ENCODE assay signal across 1 cellular context in the genomic region with DNA sequence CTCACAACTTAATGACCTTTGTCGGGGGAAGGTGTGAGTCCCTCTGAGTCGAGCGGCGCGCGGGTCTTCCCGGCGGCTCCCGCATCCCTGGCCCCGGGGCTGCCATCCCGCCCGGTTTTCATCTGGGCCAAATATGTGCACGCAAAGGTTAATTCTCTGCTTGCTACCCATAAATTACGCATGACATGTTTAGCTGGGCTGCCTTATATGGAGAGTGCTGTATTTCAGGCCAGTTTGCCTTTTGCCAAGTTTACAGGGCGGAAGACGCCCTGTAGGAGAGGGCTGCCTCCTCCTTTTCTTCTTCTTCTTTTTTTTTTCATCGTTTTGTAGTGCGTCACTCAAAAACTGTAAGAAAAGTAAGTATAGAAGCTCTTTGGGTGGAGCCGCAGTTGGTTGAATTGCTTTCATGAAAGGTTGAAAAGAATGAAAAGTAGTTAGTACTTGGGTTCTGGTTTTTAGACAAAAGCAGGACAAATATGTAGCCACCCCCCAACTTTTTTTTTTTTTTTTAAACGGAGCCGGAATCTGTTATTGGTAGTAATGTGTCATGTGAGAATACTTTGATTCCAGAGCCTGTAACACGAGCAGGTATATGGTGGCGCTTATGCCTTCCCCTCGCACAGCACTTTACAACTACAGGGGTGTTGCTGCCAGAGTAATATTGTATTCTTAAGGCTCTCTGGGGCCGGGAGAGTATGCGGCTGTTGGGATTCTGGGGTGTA.
TF ChIP-seq lines count a peak whose summit lies in the region.

No MANE protein-coding gene starts in this region.

TF ChIP-seq in HEK293, 187 proteins besides CTCF, POLR2A, EP300 and RAD21 (continued from another document and continues in another):
- TF ChIP-seq, protein P1, sequence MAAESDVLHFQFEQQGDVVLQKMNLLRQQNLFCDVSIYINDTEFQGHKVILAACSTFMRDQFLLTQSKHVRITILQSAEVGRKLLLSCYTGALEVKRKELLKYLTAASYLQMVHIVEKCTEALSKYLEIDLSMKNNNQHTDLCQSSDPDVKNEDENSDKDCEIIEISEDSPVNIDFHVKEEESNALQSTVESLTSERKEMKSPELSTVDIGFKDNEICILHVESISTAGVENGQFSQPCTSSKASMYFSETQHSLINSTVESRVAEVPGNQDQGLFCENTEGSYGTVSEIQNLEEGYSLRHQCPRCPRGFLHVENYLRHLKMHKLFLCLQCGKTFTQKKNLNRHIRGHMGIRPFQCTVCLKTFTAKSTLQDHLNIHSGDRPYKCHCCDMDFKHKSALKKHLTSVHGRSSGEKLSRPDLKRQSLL (tag by site-specific recombination; IDR thresholded peaks at IDR 0.05) = peak; percentile 2; the same call in 1 of the 2 replicates
- TF ChIP-seq ZNF394 (tag by site-specific recombination; IDR thresholded peaks at IDR 0.05; ENCODE audit: borderline replicate concordance) = peak; percentile 29; the same call in 1 of the 2 replicates
- no peak for TF ChIP-seq GFI1B (tag by site-specific recombination; IDR thresholded peaks at IDR 0.05)
- TF ChIP-seq ZNF473 (tag by site-specific recombination; IDR thresholded peaks at IDR 0.05) = no peak
- TF ChIP-seq, protein P2, sequence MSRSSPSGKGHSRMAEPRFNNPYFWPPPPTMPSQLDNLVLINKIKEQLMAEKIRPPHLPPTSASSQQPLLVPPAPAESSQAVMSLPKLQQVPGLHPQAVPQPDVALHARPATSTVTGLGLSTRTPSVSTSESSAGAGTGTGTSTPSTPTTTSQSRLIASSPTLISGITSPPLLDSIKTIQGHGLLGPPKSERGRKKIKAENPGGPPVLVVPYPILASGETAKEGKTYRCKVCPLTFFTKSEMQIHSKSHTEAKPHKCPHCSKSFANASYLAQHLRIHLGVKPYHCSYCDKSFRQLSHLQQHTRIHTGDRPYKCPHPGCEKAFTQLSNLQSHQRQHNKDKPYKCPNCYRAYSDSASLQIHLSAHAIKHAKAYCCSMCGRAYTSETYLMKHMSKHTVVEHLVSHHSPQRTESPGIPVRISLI (tag by site-specific recombination; IDR thresholded peaks at IDR 0.05) = peak; percentile 95
- no peak for TF ChIP-seq SALL2 (tag by site-specific recombination; IDR thresholded peaks at IDR 0.05; ENCODE audit: borderline replicate concordance)
- TF ChIP-seq ZBTB8A (tag by site-specific recombination; IDR thresholded peaks at IDR 0.05) = peak; percentile 89
- TF ChIP-seq SP3 (tag by site-specific recombination; IDR thresholded peaks at IDR 0.05) = no peak
- TF ChIP-seq ZNF324 (tag by site-specific recombination; IDR thresholded peaks at IDR 0.05) = no peak
- peak; percentile 36; the same call in 1 of the 2 replicates for TF ChIP-seq KLF8 (tag by site-specific recombination; IDR thresholded peaks at IDR 0.05)
- TF ChIP-seq, protein P3, sequence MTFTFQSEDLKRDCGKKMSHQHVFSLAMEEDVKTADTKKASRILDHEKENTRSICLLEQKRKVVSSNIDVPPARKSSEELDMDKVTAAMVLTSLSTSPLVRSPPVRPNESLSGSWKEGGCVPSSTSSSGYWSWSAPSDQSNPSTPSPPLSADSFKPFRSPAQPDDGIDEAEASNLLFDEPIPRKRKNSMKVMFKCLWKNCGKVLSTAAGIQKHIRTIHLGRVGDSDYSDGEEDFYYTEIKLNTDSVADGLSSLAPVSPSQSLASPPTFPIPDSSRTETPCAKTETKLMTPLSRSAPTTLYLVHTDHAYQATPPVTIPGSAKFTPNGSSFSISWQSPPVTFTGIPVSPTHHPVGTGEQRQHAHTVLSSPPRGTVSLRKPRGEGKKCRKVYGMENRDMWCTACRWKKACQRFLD (tag by site-specific recombination; IDR thresholded peaks at IDR 0.05) = no peak
- TF ChIP-seq ZNF654 (tag by site-specific recombination; IDR thresholded peaks at IDR 0.05; ENCODE audit: low read depth) = no peak
- no peak for TF ChIP-seq ZNF202 (tag by site-specific recombination; IDR thresholded peaks at IDR 0.05; ENCODE audit: borderline replicate concordance)
- TF ChIP-seq, protein P4, sequence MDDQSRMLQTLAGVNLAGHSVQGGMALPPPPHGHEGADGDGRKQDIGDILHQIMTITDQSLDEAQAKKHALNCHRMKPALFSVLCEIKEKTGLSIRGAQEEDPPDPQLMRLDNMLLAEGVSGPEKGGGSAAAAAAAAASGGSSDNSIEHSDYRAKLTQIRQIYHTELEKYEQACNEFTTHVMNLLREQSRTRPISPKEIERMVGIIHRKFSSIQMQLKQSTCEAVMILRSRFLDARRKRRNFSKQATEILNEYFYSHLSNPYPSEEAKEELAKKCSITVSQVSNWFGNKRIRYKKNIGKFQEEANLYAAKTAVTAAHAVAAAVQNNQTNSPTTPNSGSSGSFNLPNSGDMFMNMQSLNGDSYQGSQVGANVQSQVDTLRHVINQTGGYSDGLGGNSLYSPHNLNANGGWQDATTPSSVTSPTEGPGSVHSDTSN (CRISPR knock-in tag; IDR thresholded peaks at IDR 0.05) = 0 out of 2 replicates have a peak, but pooled peaks have one; percentile 51
- TF ChIP-seq ZNF747 (tag by site-specific recombination; IDR thresholded peaks at IDR 0.05) = no peak
- no peak for TF ChIP-seq ZNF416 (tag by site-specific recombination; IDR thresholded peaks at IDR 0.05)
- TF ChIP-seq, protein P5, sequence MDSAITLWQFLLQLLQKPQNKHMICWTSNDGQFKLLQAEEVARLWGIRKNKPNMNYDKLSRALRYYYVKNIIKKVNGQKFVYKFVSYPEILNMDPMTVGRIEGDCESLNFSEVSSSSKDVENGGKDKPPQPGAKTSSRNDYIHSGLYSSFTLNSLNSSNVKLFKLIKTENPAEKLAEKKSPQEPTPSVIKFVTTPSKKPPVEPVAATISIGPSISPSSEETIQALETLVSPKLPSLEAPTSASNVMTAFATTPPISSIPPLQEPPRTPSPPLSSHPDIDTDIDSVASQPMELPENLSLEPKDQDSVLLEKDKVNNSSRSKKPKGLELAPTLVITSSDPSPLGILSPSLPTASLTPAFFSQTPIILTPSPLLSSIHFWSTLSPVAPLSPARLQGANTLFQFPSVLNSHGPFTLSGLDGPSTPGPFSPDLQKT (IDR thresholded peaks at IDR 0.05; ENCODE audit: borderline replicate concordance, low read depth, low read length) = no peak
- 0 out of 2 replicates have a peak, but pooled peaks have one; percentile 69 for TF ChIP-seq HOXC10 (CRISPR knock-in tag; IDR thresholded peaks at IDR 0.05)
- peak; percentile 72 for TF ChIP-seq ZBTB20 (tag by site-specific recombination; IDR thresholded peaks at IDR 0.05)
- TF ChIP-seq, protein P6, sequence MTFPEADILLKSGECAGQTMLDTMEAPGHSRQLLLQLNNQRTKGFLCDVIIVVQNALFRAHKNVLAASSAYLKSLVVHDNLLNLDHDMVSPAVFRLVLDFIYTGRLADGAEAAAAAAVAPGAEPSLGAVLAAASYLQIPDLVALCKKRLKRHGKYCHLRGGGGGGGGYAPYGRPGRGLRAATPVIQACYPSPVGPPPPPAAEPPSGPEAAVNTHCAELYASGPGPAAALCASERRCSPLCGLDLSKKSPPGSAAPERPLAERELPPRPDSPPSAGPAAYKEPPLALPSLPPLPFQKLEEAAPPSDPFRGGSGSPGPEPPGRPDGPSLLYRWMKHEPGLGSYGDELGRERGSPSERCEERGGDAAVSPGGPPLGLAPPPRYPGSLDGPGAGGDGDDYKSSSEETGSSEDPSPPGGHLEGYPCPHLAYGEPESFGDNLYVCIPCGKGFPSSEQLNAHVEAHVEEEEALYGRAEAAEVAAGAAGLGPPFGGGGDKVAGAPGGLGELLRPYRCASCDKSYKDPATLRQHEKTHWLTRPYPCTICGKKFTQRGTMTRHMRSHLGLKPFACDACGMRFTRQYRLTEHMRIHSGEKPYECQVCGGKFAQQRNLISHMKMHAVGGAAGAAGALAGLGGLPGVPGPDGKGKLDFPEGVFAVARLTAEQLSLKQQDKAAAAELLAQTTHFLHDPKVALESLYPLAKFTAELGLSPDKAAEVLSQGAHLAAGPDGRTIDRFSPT (tag by site-specific recombination; IDR thresholded peaks at IDR 0.05) = no peak
- TF ChIP-seq FEZF1 (tag by site-specific recombination; IDR thresholded peaks at IDR 0.05) = peak; percentile 71
- peak; percentile 30; the same call in 1 of the 2 replicates for TF ChIP-seq ZNF629 (tag by site-specific recombination; IDR thresholded peaks at IDR 0.05)
- TF ChIP-seq, protein P7, sequence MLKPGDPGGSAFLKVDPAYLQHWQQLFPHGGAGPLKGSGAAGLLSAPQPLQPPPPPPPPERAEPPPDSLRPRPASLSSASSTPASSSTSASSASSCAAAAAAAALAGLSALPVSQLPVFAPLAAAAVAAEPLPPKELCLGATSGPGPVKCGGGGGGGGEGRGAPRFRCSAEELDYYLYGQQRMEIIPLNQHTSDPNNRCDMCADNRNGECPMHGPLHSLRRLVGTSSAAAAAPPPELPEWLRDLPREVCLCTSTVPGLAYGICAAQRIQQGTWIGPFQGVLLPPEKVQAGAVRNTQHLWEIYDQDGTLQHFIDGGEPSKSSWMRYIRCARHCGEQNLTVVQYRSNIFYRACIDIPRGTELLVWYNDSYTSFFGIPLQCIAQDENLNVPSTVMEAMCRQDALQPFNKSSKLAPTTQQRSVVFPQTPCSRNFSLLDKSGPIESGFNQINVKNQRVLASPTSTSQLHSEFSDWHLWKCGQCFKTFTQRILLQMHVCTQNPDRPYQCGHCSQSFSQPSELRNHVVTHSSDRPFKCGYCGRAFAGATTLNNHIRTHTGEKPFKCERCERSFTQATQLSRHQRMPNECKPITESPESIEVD (tag by site-specific recombination; IDR thresholded peaks at IDR 0.05) = peak; percentile 86
- peak; percentile 17; the same call in 1 of the 2 replicates for TF ChIP-seq ZNF561 (tag by site-specific recombination; IDR thresholded peaks at IDR 0.05; ENCODE audit: borderline replicate concordance)
- TF ChIP-seq KLF10 (tag by site-specific recombination; IDR thresholded peaks at IDR 0.05) = peak; percentile 52; the same call in 1 of the 2 replicates
- TF ChIP-seq, protein P8, sequence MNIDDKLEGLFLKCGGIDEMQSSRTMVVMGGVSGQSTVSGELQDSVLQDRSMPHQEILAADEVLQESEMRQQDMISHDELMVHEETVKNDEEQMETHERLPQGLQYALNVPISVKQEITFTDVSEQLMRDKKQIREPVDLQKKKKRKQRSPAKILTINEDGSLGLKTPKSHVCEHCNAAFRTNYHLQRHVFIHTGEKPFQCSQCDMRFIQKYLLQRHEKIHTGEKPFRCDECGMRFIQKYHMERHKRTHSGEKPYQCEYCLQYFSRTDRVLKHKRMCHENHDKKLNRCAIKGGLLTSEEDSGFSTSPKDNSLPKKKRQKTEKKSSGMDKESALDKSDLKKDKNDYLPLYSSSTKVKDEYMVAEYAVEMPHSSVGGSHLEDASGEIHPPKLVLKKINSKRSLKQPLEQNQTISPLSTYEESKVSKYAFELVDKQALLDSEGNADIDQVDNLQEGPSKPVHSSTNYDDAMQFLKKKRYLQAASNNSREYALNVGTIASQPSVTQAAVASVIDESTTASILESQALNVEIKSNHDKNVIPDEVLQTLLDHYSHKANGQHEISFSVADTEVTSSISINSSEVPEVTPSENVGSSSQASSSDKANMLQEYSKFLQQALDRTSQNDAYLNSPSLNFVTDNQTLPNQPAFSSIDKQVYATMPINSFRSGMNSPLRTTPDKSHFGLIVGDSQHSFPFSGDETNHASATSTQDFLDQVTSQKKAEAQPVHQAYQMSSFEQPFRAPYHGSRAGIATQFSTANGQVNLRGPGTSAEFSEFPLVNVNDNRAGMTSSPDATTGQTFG (tag by site-specific recombination; IDR thresholded peaks at IDR 0.05; ENCODE audit: borderline replicate concordance) = no peak
- no peak for TF ChIP-seq ZNF2 (tag by site-specific recombination; IDR thresholded peaks at IDR 0.05)
- no peak for TF ChIP-seq ZNF776 (tag by site-specific recombination; IDR thresholded peaks at IDR 0.05; ENCODE audit: borderline replicate concordance)
- TF ChIP-seq, protein P9, sequence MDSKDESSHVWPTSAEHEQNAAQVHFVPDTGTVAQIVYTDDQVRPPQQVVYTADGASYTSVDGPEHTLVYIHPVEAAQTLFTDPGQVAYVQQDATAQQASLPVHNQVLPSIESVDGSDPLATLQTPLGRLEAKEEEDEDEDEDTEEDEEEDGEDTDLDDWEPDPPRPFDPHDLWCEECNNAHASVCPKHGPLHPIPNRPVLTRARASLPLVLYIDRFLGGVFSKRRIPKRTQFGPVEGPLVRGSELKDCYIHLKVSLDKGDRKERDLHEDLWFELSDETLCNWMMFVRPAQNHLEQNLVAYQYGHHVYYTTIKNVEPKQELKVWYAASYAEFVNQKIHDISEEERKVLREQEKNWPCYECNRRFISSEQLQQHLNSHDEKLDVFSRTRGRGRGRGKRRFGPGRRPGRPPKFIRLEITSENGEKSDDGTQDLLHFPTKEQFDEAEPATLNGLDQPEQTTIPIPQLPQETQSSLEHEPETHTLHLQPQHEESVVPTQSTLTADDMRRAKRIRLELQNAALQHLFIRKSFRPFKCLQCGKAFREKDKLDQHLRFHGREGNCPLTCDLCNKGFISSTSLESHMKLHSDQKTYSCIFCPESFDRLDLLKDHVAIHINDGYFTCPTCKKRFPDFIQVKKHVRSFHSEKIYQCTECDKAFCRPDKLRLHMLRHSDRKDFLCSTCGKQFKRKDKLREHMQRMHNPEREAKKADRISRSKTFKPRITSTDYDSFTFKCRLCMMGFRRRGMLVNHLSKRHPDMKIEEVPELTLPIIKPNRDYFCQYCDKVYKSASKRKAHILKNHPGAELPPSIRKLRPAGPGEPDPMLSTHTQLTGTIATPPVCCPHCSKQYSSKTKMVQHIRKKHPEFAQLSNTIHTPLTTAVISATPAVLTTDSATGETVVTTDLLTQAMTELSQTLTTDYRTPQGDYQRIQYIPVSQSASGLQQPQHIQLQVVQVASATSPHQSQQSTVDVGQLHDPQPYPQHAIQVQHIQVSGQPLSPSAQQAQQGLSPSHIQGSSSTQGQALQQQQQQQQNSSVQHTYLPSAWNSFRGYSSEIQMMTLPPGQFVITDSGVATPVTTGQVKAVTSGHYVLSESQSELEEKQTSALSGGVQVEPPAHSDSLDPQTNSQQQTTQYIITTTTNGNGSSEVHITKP (tag by site-specific recombination; IDR thresholded peaks at IDR 0.05) = 0 out of 2 replicates have a peak, but pooled peaks have one; percentile 19
- no peak for TF ChIP-seq ZNF24 (tag by site-specific recombination; IDR thresholded peaks at IDR 0.05)
- peak; percentile 91 for TF ChIP-seq IKZF3 (tag by site-specific recombination; IDR thresholded peaks at IDR 0.05)
- no peak for TF ChIP-seq ZNF549 (tag by site-specific recombination; IDR thresholded peaks at IDR 0.05)
- no peak for TF ChIP-seq ZNF621 (tag by site-specific recombination; IDR thresholded peaks at IDR 0.05)
- TF ChIP-seq, protein P10, sequence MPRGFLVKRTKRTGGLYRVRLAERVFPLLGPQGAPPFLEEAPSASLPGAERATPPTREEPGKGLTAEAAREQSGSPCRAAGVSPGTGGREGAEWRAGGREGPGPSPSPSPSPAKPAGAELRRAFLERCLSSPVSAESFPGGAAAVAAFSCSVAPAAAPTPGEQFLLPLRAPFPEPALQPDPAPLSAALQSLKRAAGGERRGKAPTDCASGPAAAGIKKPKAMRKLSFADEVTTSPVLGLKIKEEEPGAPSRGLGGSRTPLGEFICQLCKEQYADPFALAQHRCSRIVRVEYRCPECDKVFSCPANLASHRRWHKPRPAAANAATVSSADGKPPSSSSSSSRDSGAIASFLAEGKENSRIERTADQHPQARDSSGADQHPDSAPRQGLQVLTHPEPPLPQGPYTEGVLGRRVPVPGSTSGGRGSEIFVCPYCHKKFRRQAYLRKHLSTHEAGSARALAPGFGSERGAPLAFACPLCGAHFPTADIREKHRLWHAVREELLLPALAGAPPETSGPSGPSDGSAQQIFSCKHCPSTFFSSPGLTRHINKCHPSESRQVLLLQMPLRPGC (tag by site-specific recombination; IDR thresholded peaks at IDR 0.05) = 0 out of 2 replicates have a peak, but pooled peaks have one; percentile 14
- 0 out of 2 replicates have a peak, but pooled peaks have one; percentile 7 for TF ChIP-seq ZIC2 (tag by site-specific recombination; IDR thresholded peaks at IDR 0.05)
- no peak for TF ChIP-seq ZNF791 (tag by site-specific recombination; IDR thresholded peaks at IDR 0.05)
- TF ChIP-seq ZNF19 (tag by site-specific recombination; IDR thresholded peaks at IDR 0.05; ENCODE audit: low read depth) = no peak
- TF ChIP-seq ZNF366 (tag by site-specific recombination; conservative IDR thresholded peaks at IDR 0.05) = peak; percentile 34
